Comparison of ENCODE assay signal across 1 cellular context in the genomic region with DNA sequence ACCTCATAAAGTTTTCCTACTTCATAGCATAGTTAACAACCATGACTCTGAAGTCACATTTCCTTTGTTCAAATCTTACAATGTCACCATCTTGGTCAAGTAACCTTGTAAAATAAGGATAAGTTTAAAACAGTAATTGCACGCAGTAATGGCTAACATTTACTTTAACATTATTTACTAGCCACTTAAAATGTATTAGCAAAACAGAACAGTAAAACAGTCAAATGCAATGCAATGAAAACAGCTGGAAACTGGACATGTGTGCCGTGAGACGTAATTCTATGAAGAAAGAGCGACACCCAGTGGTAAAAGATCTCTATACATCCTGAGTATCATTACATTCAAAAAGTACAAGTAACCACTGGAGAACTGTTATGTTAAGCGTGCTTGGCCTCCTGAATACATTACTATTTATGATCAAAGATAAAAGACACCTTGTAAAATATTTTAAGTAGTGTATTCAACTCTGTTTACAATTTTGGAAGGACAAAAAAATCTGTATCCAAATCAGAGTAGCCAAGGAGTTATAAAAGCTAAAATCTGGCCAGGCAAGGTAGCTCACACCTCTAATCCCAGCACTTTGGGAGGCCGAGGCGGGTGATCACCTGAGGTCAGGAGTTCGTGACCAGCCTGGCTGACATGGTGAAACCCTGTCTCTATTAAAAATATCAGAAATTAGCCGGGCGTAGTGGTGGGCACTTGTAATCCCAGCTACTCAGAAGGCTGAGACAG.
TF ChIP-seq lines count a peak whose summit lies in the region.

No MANE protein-coding gene starts in this region.

TF ChIP-seq in HCT116, 20 proteins besides CTCF, POLR2A, EP300 and RAD21 (continued from another document):
- TF ChIP-seq FOSL1 (IDR thresholded peaks at IDR 0.05; ENCODE audit: low read depth) = no peak
- no peak for TF ChIP-seq REST (IDR thresholded peaks at IDR 0.05; ENCODE audit: low read depth)
- TF ChIP-seq EZH2 (IDR thresholded peaks at IDR 0.05) = no peak
